ENCODE assay signal across 11 cellular contexts in genomic region chr3:14146381-14147062, GRCh38. TPM values are rescaled to one million over a fixed set of nuclear protein-coding genes. Genes with fewer than 3 reads are reported as not detected.
DNase-seq lines count a peak whose midpoint lies in the region; ATAC-seq and TF ChIP-seq lines count a peak whose summit lies in the region.
"Had no signal": no experiment of that assay in that cellular context is flagged by ENCODE, and none has a peak within 500 bp of the region (broad histone marks: within the 10 kb centered on the region; RNA-seq: fewer than 3 reads in every experiment).

No MANE protein-coding gene starts in this region.

- POLR2A ChIA-PET in CD4-positive, alpha-beta memory T cell (lab: Charles Lee; ENCODE audit: partially characterized antibody): interaction anchor here (0.8 to 18.6 kb wide), 4 partner anchors 13 to 286 kb away, joined by 3 to 342 read pairs (median 112); partner anchors contain the start of genes CHCHD4, LSM3, TMEM43 and XPC

- WGBS in esophagus muscularis mucosa: 96% methylated on average over 7 of the region's 10 CpGs

- H3K27me3 Mint-ChIP-seq in CD4-positive, alpha-beta memory T cell: no peaks in the 10 kb centered on the region

- TF ChIP-seq POLR2A in esophagus muscularis mucosa (IDR thresholded peaks at IDR 0.05; ENCODE audit: low read depth) (no peak), gastrocnemius medialis (IDR thresholded peaks at IDR 0.05) (no peak)

- H3K36me3 Mint-ChIP-seq in CD4-positive, alpha-beta memory T cell: peaks cover 23 to 60% of the 10 kb centered on the region in 2 donors

- H3K9me3 Mint-ChIP-seq in CD4-positive, alpha-beta memory T cell: no peaks in the 10 kb centered on the region

- H3K27me3 ChIP-seq in CD4-positive, alpha-beta memory T cell (ENCODE audit: insufficient read depth, low read length): no peaks in the 10 kb centered on the region
- H3K27me3 ChIP-seq in WERI-Rb-1 (ENCODE audit: insufficient read depth, low read depth, severe bottlenecking): no peaks in the 10 kb centered on the region
- H3K27me3 ChIP-seq in esophagus muscularis mucosa: no peaks in the 10 kb centered on the region
- no peaks in the 10 kb centered on the region for H3K27me3 ChIP-seq in gastrocnemius medialis

- peaks cover 35 to 57% (median 45%) of the 10 kb centered on the region in 4 donors for H3K4me1 Mint-ChIP-seq in CD4-positive, alpha-beta memory T cell

- in situ Hi-C loops in gastrocnemius medialis (cut with MboI; ENCODE audit: low sequenced_read_pairs in 4 of 4): loop anchor here in 1 of 4 donors (25.0 kb wide), 1 partner anchor 916 kb away; the partner anchor contains the start of gene MRPS25

- H3K27ac ChIP-seq in CD4-positive, alpha-beta memory T cell (ENCODE audit: low read depth, low read length): peak overlapping the region; percentile 95
- no peak overlapping the region for H3K27ac ChIP-seq in WERI-Rb-1
- peak overlapping the region; percentile 86 to 92 (median 90) for H3K27ac ChIP-seq in esophagus muscularis mucosa (replicated peaks in 1 of 4)
- H3K27ac ChIP-seq in gastrocnemius medialis: peak overlapping the region; percentile 29 to 97 (median 80)
- H3K27ac ChIP-seq: SK-N-MC had no signal

- ATAC-seq in gastrocnemius medialis (no peak), HG03432 (IDR thresholded peaks at IDR 0.05; ENCODE audit: unreplicated experiment) (no peak)

- no peak overlapping the region for H3K4me3 Mint-ChIP-seq in CD4-positive, alpha-beta memory T cell

- H3K4me1 ChIP-seq in CD4-positive, alpha-beta memory T cell (ENCODE audit: insufficient read depth, low read length): peaks cover 47% of the 10 kb centered on the region
- H3K4me1 ChIP-seq in esophagus muscularis mucosa (peaks cover 50 to 72% (median 68%) of the 10 kb centered on the region in 4 donors), gastrocnemius medialis (peaks cover 24 to 26% of the 10 kb centered on the region in 2 donors)

- peak overlapping the region; percentile 96 to 100 (median 100) for H3K27ac Mint-ChIP-seq in CD4-positive, alpha-beta memory T cell

- no peak overlapping the region for H3K4me3 ChIP-seq in CD4-positive, alpha-beta memory T cell (ENCODE audit: low read length in 2 of 2)
- H3K4me3 ChIP-seq in WERI-Rb-1 (ENCODE audit: low read depth, low read length) (no peak overlapping the region), esophagus muscularis mucosa (no peak overlapping the region), gastrocnemius medialis (no peak overlapping the region)
- H3K4me3 ChIP-seq: SK-N-MC had no signal

- intact Hi-C loops in CD4-positive, alpha-beta memory T cell (cut with micrococcal nuclease): no loop called here
- intact Hi-C loops in esophagus muscularis mucosa (cut with DNase I) (no loop called here), gastrocnemius medialis (cut with DNase I; ENCODE audit: low total_unique reads) (no loop called here)

- CTCF ChIA-PET in CD4-positive, alpha-beta memory T cell (lab: Charles Lee; ENCODE audit: partially characterized antibody): interaction anchor here (3.8 to 5.8 kb wide), 2 partner anchors 22 to 29 kb away, joined by 18 to 41 read pairs; partner anchors contain the start of genes CHCHD4 and TMEM43

- H3K36me3 ChIP-seq in CD4-positive, alpha-beta memory T cell (ENCODE audit: insufficient read depth, low read length): peaks cover 40% of the 10 kb centered on the region
- H3K36me3 ChIP-seq in WERI-Rb-1 (peaks cover 58% of the 10 kb centered on the region), esophagus muscularis mucosa (peaks cover 19 to 68% (median 61%) of the 10 kb centered on the region in 4 donors), gastrocnemius medialis (peaks cover 0 to 40% of the 10 kb centered on the region in 2 donors)

- H3K9me3 ChIP-seq in CD4-positive, alpha-beta memory T cell (ENCODE audit: control insufficient read depth in 1 of 2, low read length in 2 of 2): no peaks in the 10 kb centered on the region
- H3K9me3 ChIP-seq in WERI-Rb-1 (ENCODE audit: severe bottlenecking) (no peaks in the 10 kb centered on the region), esophagus muscularis mucosa (no peaks in the 10 kb centered on the region), gastrocnemius medialis (no peaks in the 10 kb centered on the region)

- TF ChIP-seq CTCF in WERI-Rb-1 (IDR thresholded peaks at IDR 0.05; ENCODE audit: low read depth, low read length): no peak
- TF ChIP-seq CTCF in esophagus muscularis mucosa (IDR thresholded peaks at IDR 0.05): no peak
- no peak for TF ChIP-seq CTCF in gastrocnemius medialis (IDR thresholded peaks at IDR 0.05 in 4 of 5, conservative IDR thresholded peaks at IDR 0.05 in 1 of 5)

- TF ChIP-seq EP300 in esophagus muscularis mucosa (IDR thresholded peaks at IDR 0.05): no peak

- no peak for DNase-seq in CD4-positive, alpha-beta memory T cell
- DNase-seq in WERI-Rb-1: peak; percentile 3
- no peak for DNase-seq in esophagus muscularis mucosa (ENCODE audit: extremely low spot score)
- DNase-seq in gastrocnemius medialis: no peak
- no peak for DNase-seq in NAMALWA (ENCODE audit: low spot score)
- no peak for DNase-seq in SIG-M5 treated with dmso at 0.1 percent for 504 hours (lab: John Stamatoyannopoulos, UW; ENCODE audit: unreplicated experiment)
- DNase-seq: cortex of kidney, DMS79 treated with DMSO at 0.1 percent for 48 hours, NCI-H510A treated with DMSO at 0.1 percent for 48 hours had no signal

RNA-seq across cellular contexts. Expression of gene TMEM43, which starts 21.7 kb away (rescaled TPM):
- 10 to 100 TPM; 69.3 to 69.7 TPM for total RNA-seq in CD4-positive, alpha-beta memory T cell
- 100 to 1,000 TPM in 1 of 2 donors, 10 to 100 TPM in 1; 83.8 to 143 TPM for polyA plus RNA-seq in CD4-positive, alpha-beta memory T cell
- total RNA-seq in esophagus muscularis mucosa (100 to 1,000 TPM; 131 to 208 (median 179) TPM), gastrocnemius medialis (100 to 1,000 TPM in 1 of 4 donors, 10 to 100 TPM in 3; 68.2 to 128 (median 78.6) TPM)

RNA-seq across cellular contexts. Expression of gene CHCHD4, which starts 21.9 kb away (rescaled TPM):
- total RNA-seq in CD4-positive, alpha-beta memory T cell: 1 to 10 TPM; 7.5 to 9.3 TPM
- 10 to 100 TPM; 17.4 to 17.5 TPM for polyA plus RNA-seq in CD4-positive, alpha-beta memory T cell
- 10 to 100 TPM; 21.2 to 27.0 (median 24.3) TPM for total RNA-seq in esophagus muscularis mucosa
- 10 to 100 TPM; 16.2 to 49.4 (median 22.8) TPM for total RNA-seq in gastrocnemius medialis

RNA-seq across cellular contexts. Expression of gene XPC, which starts 31.9 kb away (rescaled TPM):
- total RNA-seq in CD4-positive, alpha-beta memory T cell: 100 to 1,000 TPM; 104 to 108 TPM
- 10 to 100 TPM; 32.9 to 57.5 TPM for polyA plus RNA-seq in CD4-positive, alpha-beta memory T cell
- 10 to 100 TPM; 28.9 to 41.9 (median 37.8) TPM for total RNA-seq in esophagus muscularis mucosa
- 10 to 100 TPM; 22.0 to 30.6 (median 27.0) TPM for total RNA-seq in gastrocnemius medialis

RNA-seq across cellular contexts. Expression of gene LSM3, which starts 32.1 kb away (rescaled TPM):
- 1 to 10 TPM; 7.2 to 8.2 TPM for total RNA-seq in CD4-positive, alpha-beta memory T cell
- polyA plus RNA-seq in CD4-positive, alpha-beta memory T cell: 10 to 100 TPM; 22.1 to 30.7 TPM
- total RNA-seq in esophagus muscularis mucosa (10 to 100 TPM in 2 of 4 donors, 1 to 10 TPM in 2; 8.0 to 12.0 (median 9.6) TPM), gastrocnemius medialis (10 to 100 TPM; 11.6 to 16.8 (median 14.2) TPM)
